8 cellular contexts compared by ENCODE assay signal in genomic region chr9:125513634-125514413, GRCh38.
DNase-seq lines count a peak whose midpoint lies in the region; ATAC-seq, FAIRE-seq and TF ChIP-seq lines count a peak whose summit lies in the region.

No MANE protein-coding gene starts in this region.

- H3K4me1 Mint-ChIP-seq in IgD-negative memory B cell: peaks cover 3 to 11% (median 10%) of the 10 kb centered on the region in 3 donors

- WGBS in liver: 62% methylated on average over 14 of the region's 14 CpGs

- no peaks in the 10 kb centered on the region for H3K9me3 Mint-ChIP-seq in IgD-negative memory B cell

- TF ChIP-seq CTCF in astrocyte of the spinal cord (IDR thresholded peaks at IDR 0.05; ENCODE audit: low read depth, low read length): no peak
- no peak for TF ChIP-seq CTCF in liver (IDR thresholded peaks at IDR 0.05; ENCODE audit: low read depth, low read length, missing input control)
- no peak for TF ChIP-seq CTCF in vagina (IDR thresholded peaks at IDR 0.05)

- FAIRE-seq in GM12891 (lab: Jason Lieb, UNC): peak; percentile 91

- H3K4me1 ChIP-seq in liver (ENCODE audit: control insufficient read depth in 4 of 4, insufficient read depth in 4 of 4, low read length in 3 of 4) (peaks cover 0 to 12% (median 1%) of the 10 kb centered on the region in 4 donors), vagina (peaks cover 80% of the 10 kb centered on the region)

- intact Hi-C loops in vagina (cut with DNase I): no loop called here

- H3K4me3 ChIP-seq in astrocyte of the spinal cord (ENCODE audit: low read depth, low read length): peak overlapping the region; percentile 20
- H3K4me3 ChIP-seq in liver (ENCODE audit: low read depth in 1 of 3, low read length in 3 of 3): peak overlapping the region in 1 of 3 donors; percentile 58
- H3K4me3 ChIP-seq in vagina: peak overlapping the region; percentile 1 to 4

- in situ Hi-C loops in astrocyte of the spinal cord (cut with HindIII; ENCODE audit: low sequenced_read_pairs): no loop called here

- no peak for DNase-seq in GM12891 (ENCODE audit: insufficient read length, low spot score)
- peak; percentile 78 for DNase-seq in astrocyte of the spinal cord (ENCODE audit: low read depth, low spot score)
- no peak for DNase-seq in vagina (ENCODE audit: extremely low spot score in 2 of 2)
- no peak for DNase-seq in pons (ENCODE audit: low spot score)
- DNase-seq in NCI-H2107 (lab: John Stamatoyannopoulos, UW): no peak

- H3K27ac ChIP-seq in liver (ENCODE audit: low read depth in 1 of 2, low read length in 2 of 2): peak overlapping the region; percentile 59 to 74
- H3K27ac ChIP-seq in vagina: peak overlapping the region; percentile 69

- TF ChIP-seq RAD21 in liver (IDR thresholded peaks at IDR 0.05): peak in 1 of 2 donors; percentile 63

- H3K27me3 ChIP-seq in liver (ENCODE audit: control insufficient read depth in 4 of 4, insufficient read depth in 4 of 4, low read length in 3 of 4) (no peaks in the 10 kb centered on the region), vagina (no peaks in the 10 kb centered on the region)

- peak overlapping the region in 1 of 2 donors; percentile 80 for H3K9ac ChIP-seq in liver (ENCODE audit: low read depth in 1 of 2, low read length in 2 of 2)

- no peaks in the 10 kb centered on the region for H3K27me3 Mint-ChIP-seq in IgD-negative memory B cell

- no peak for TF ChIP-seq POLR2A in GM12891 (IDR thresholded peaks at IDR 0.05; ENCODE audit: low read depth, low read length)
- TF ChIP-seq POLR2A in vagina (IDR thresholded peaks at IDR 0.05): no peak

- ATAC-seq in GM21576 (IDR thresholded peaks at IDR 0.05; ENCODE audit: unreplicated experiment): peak; percentile 81

- peaks cover 7% of the 10 kb centered on the region for H3K36me3 Mint-ChIP-seq in IgD-negative memory B cell

- H3K4me3 Mint-ChIP-seq in IgD-negative memory B cell: peak overlapping the region in 3 of 4 donors; percentile 13 to 81 (median 54)

- H3K9me3 ChIP-seq in liver (ENCODE audit: control insufficient read depth in 4 of 4, low read length in 3 of 4) (no peaks in the 10 kb centered on the region), vagina (no peaks in the 10 kb centered on the region)

- H3K36me3 ChIP-seq in liver (ENCODE audit: control insufficient read depth in 4 of 4, insufficient read depth in 3 of 4, low read depth in 1 of 4, low read length in 3 of 4): no peaks in the 10 kb centered on the region
- H3K36me3 ChIP-seq in vagina: no peaks in the 10 kb centered on the region

- H3K27ac Mint-ChIP-seq in IgD-negative memory B cell: peak overlapping the region in 1 of 3 donors; percentile 94

TF ChIP-seq in GM12891, 5 proteins besides CTCF, POLR2A, EP300 and RAD21:
- TF ChIP-seq TAF1 (IDR thresholded peaks at IDR 0.05; ENCODE audit: low read depth, low read length) (no peak), SPI1 (IDR thresholded peaks at IDR 0.05; ENCODE audit: low read depth, low read length) (0 out of 2 replicates have a peak, but pooled peaks have one; percentile 11), POLR2AphosphoS5 (IDR thresholded peaks at IDR 0.05; ENCODE audit: low read depth, low read length) (no peak)

TF ChIP-seq in liver, 16 proteins besides CTCF, POLR2A, EP300 and RAD21:
- no peak for TF ChIP-seq EGR1 (IDR thresholded peaks at IDR 0.05; ENCODE audit: low read depth in 2 of 2)
- TF ChIP-seq NR2F2 (IDR thresholded peaks at IDR 0.05): no peak
- peak; percentile 83 for TF ChIP-seq SP1 (IDR thresholded peaks at IDR 0.05)
- TF ChIP-seq TAF1 (conservative IDR thresholded peaks at IDR 0.05): no peak
- TF ChIP-seq ZBTB33 (IDR thresholded peaks at IDR 0.05): no peak
- no peak for TF ChIP-seq YY1 (IDR thresholded peaks at IDR 0.05)
- no peak for TF ChIP-seq FOXA2 (IDR thresholded peaks at IDR 0.05)
- TF ChIP-seq GABPA (IDR thresholded peaks at IDR 0.05 in 1 of 2, conservative IDR thresholded peaks at IDR 0.05 in 1 of 2): no peak
- TF ChIP-seq, protein P1, sequence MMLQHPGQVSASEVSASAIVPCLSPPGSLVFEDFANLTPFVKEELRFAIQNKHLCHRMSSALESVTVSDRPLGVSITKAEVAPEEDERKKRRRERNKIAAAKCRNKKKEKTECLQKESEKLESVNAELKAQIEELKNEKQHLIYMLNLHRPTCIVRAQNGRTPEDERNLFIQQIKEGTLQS (IDR thresholded peaks at IDR 0.05): peak; percentile 84
- TF ChIP-seq FOXA1 (IDR thresholded peaks at IDR 0.05): no peak
- TF ChIP-seq, protein P2, sequence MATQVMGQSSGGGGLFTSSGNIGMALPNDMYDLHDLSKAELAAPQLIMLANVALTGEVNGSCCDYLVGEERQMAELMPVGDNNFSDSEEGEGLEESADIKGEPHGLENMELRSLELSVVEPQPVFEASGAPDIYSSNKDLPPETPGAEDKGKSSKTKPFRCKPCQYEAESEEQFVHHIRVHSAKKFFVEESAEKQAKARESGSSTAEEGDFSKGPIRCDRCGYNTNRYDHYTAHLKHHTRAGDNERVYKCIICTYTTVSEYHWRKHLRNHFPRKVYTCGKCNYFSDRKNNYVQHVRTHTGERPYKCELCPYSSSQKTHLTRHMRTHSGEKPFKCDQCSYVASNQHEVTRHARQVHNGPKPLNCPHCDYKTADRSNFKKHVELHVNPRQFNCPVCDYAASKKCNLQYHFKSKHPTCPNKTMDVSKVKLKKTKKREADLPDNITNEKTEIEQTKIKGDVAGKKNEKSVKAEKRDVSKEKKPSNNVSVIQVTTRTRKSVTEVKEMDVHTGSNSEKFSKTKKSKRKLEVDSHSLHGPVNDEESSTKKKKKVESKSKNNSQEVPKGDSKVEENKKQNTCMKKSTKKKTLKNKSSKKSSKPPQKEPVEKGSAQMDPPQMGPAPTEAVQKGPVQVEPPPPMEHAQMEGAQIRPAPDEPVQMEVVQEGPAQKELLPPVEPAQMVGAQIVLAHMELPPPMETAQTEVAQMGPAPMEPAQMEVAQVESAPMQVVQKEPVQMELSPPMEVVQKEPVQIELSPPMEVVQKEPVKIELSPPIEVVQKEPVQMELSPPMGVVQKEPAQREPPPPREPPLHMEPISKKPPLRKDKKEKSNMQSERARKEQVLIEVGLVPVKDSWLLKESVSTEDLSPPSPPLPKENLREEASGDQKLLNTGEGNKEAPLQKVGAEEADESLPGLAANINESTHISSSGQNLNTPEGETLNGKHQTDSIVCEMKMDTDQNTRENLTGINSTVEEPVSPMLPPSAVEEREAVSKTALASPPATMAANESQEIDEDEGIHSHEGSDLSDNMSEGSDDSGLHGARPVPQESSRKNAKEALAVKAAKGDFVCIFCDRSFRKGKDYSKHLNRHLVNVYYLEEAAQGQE (IDR thresholded peaks at IDR 0.05): no peak
- peak; percentile 10 for TF ChIP-seq MAX (IDR thresholded peaks at IDR 0.05)
- TF ChIP-seq HNF4A (conservative IDR thresholded peaks at IDR 0.05): peak in 1 of 2 donors; percentile 66
- TF ChIP-seq RXRA (IDR thresholded peaks at IDR 0.05): peak; percentile 69 to 90
- peak; percentile 74 to 95 for TF ChIP-seq JUND (IDR thresholded peaks at IDR 0.05)
- TF ChIP-seq HNF4G (IDR thresholded peaks at IDR 0.05): no peak
TF ChIP-seq in liver: peak in this region for 6.
